In the genomic region with DNA sequence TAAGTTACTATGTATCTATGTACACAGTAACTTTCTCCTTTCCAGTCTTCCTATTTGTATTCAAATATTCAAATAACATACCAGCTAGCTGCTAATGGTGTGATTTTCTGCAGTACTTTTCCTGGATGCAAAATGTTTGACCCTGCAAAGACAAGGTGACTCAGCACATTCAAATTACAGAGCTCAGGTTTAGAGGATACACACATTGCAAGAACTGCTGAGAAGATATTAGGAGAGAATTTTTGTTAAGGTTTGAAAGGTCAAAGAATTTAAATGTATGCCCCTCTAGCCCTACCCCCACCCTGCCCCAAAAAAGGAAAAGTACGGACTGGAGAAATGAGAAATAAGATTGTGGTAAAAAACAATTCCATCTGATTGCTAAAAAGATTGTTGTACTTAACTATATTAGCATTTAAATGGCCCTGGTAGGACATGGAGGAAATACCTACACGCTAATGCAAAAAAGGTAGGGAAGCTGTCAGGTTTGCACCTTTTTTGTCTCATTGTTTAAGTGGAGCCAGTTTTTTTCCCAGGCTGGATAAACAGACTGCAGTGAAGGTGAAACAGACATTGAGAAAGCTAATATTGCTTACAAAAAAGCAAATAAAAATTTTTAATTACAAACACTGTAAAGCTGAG, we compare ENCODE assay signal across 1 cellular context.
TF ChIP-seq lines count a peak whose summit lies in the region.

No MANE protein-coding gene starts in this region.

TF ChIP-seq in SK-N-SH, 30 proteins besides CTCF, POLR2A, EP300 and RAD21 (continued from another document):
- no peak for TF ChIP-seq REST (IDR thresholded peaks at IDR 0.05; ENCODE audit: low read depth, low read length)
